In the genomic region with DNA sequence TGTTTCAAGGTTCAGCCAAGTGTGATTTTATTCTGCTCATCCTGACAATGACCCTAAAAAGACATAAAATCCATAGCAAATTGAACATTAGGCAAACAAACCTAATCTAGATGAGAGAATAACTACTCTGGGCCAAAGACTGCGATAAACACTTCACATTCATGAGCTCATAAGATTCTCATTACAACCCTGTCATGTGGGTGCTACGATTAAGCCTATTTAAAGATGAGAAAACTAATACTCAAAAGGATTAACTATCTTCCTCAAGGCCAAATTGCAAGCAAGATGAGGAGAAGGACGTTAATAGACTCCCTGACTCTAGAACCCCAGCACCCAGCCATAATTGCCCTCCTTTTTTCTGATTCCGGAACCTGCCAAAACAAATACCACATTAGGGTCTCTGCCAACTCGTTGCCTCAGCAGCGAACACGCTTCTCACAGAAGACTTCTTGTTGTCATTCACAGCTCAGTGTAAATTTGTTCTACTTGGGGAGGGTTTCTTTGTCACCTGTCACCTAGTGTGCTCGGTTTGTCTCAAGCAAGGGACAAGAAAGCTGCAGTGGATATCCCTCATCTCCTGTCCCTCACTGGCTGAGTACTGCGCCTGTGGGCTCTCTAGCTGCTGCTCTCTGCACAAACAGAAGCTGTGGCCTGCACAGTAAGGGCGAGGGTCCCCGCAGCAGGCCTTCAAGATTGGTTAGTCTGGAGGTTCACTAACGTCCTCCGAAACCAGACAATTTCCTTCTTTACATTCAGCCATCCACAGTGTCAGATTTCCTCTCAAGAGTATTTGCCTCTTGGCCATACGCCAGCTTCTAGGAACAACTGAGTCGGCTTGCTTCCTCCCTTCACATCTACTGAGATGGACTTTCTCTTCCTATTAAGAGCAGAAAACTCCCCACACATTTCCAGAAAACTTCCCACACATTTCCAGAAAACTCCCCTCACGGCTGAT, we compare ENCODE assay signal across 11 cellular contexts.
DNase-seq lines count a peak whose midpoint lies in the region; ATAC-seq, FAIRE-seq and TF ChIP-seq lines count a peak whose summit lies in the region.
"Had no signal": no experiment of that assay in that cellular context is flagged by ENCODE, and none has a peak within 500 bp of the region (broad histone marks: within the 10 kb centered on the region; RNA-seq: fewer than 3 reads in every experiment).

No MANE protein-coding gene starts in this region.

- H3K9me3 Mint-ChIP-seq in astrocyte (ENCODE audit: unreplicated experiment) = no peaks in the 10 kb centered on the region

- H4K20me1 ChIP-seq in astrocyte (ENCODE audit: insufficient read depth, low read length) = no peaks in the 10 kb centered on the region

- no peak overlapping the region for H3K4me3 Mint-ChIP-seq in astrocyte (ENCODE audit: unreplicated experiment)

- no peak for ATAC-seq in HG03432 (IDR thresholded peaks at IDR 0.05; ENCODE audit: unreplicated experiment)

- DNase-seq in CD1c-positive myeloid dendritic cell (ENCODE audit: extremely low spot score) = peak; percentile 24
- DNase-seq in NCI-H1105 treated with DMSO at 0.1 percent for 48 hours (lab: John Stamatoyannopoulos, UW) = peak; percentile 69
- peak; percentile 15 for DNase-seq in astrocyte (ENCODE audit: low read depth)
- peak; percentile 4 to 50 for DNase-seq in lung microvascular endothelial cell (ENCODE audit: low read depth in 2 of 2)
- DNase-seq in NCI-H526 treated with DMSO at 0.1 percent for 48 hours (lab: John Stamatoyannopoulos, UW) = no peak
- no peak for DNase-seq in amniotic stem cell (lab: John Stamatoyannopoulos, UW)
- DNase-seq in AG08396 (ENCODE audit: low spot score) = no peak
- DNase-seq: activated effector memory CD4-positive, alpha-beta T cell treated with Interleukin-2 at 50 U/mL for 16 hours; kidney glomerular epithelial cell had no signal

- H3K4me1 ChIP-seq in astrocyte (ENCODE audit: insufficient read depth, low read length) = peaks cover 12% of the 10 kb centered on the region

- H3K27me3 Mint-ChIP-seq in astrocyte (ENCODE audit: low read depth, unreplicated experiment) = no peaks in the 10 kb centered on the region

- no peak overlapping the region for H3K9ac ChIP-seq in astrocyte (ENCODE audit: low read length)

- no peak overlapping the region for H3K27ac Mint-ChIP-seq in astrocyte (ENCODE audit: unreplicated experiment)

- H3K27me3 ChIP-seq in astrocyte (ENCODE audit: insufficient read depth, low read length) = no peaks in the 10 kb centered on the region

- no peak overlapping the region for H3K4me2 ChIP-seq in astrocyte (ENCODE audit: low read length)

- no peak for FAIRE-seq in astrocyte (lab: Jason Lieb, UNC)
- FAIRE-seq: TTC549 had no signal

- no peaks in the 10 kb centered on the region for H3K9me3 ChIP-seq in astrocyte (ENCODE audit: insufficient read depth, low read depth, low read length)

- no peak overlapping the region for H2AFZ ChIP-seq in astrocyte (ENCODE audit: low read depth, low read length)

- H3K36me3 Mint-ChIP-seq in astrocyte (ENCODE audit: low read depth, unreplicated experiment) = no peaks in the 10 kb centered on the region

- H3K4me1 Mint-ChIP-seq in astrocyte (ENCODE audit: low read depth, unreplicated experiment) = peaks cover 10% of the 10 kb centered on the region

- no peaks in the 10 kb centered on the region for H3K36me3 ChIP-seq in astrocyte (ENCODE audit: insufficient read depth, low read length)

- TF ChIP-seq CTCF in astrocyte (IDR thresholded peaks at IDR 0.05; ENCODE audit: insufficient read depth, low read depth, low read length) = no peak

- H3K27ac ChIP-seq in astrocyte (ENCODE audit: low read depth, low read length) = no peak overlapping the region

- H3K4me3 ChIP-seq in astrocyte (ENCODE audit: insufficient read depth, low read depth, low read length) = no peak overlapping the region

- H3K79me2 ChIP-seq in astrocyte (ENCODE audit: insufficient read depth, low read length) = no peaks in the 10 kb centered on the region

Comparison
In these comparisons a context has a peak if more than half of its experiments do, and no peak if none do; other contexts are left out.
1. DNase-seq: peak in CD1c-positive myeloid dendritic cell (single experiment), NCI-H1105 treated with DMSO at 0.1 percent for 48 hours (single experiment), astrocyte (single experiment) and lung microvascular endothelial cell (2 of 2); none in NCI-H526 treated with DMSO at 0.1 percent for 48 hours (single experiment), amniotic stem cell (single experiment) and AG08396 (single experiment).